ENCODE assay signal across 7 cellular contexts in the genomic region with DNA sequence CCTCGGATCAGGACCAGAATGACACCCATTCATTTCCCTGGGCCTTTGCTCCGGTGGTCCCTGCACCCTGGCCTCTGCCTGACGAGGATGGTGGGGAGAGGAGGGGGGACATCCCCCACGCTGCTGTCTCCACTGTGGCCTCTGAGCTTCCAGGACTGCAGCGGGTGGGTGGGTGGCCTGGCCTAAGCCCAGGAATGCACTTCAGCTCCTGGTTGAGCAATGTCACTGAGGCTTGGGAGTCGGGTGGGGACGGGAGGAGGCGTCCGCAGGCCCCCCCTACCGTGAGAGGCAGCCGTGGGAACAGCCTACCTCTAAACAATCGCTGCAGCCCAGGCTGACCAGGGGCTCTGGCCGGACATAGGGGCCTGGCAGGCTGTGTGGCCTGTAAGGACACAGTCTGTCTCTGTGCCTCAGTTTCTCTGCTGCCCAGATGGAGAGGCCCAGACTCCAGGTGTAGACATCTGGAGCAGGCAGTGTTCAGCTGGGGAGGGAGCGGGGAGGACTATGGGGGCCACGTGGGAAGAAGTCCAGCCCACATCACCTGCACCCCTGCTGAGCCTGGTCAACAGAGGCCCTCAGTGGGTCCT. TPM values are rescaled to one million over a fixed set of nuclear protein-coding genes. Genes with fewer than 3 reads are reported as not detected.
DNase-seq lines count a peak whose midpoint lies in the region; ATAC-seq, FAIRE-seq and TF ChIP-seq lines count a peak whose summit lies in the region.
"Not testable (repeated sequence)": the region's sequence is repeated elsewhere in the genome, so short reads cannot be mapped to it uniquely, and the experiment has no call there.

No MANE protein-coding gene starts in this region.

- not testable (repeated sequence) for H3K27me3 Mint-ChIP-seq in astrocyte (ENCODE audit: low read depth, unreplicated experiment)

- 56% methylated on average over 14 of the region's 15 CpGs for WGBS in HUES64
- 51 to 54% methylated on average over 13 to 15 of the region's 15 CpGs for WGBS in pancreas, 2 donors
- WGBS in testis, 2 donors, result 39 to 43% methylated on average over 4 to 10 of the region's 15 CpGs

- peak overlapping the region; percentile 70; the same call in 1 of the 2 replicates for H3K27ac ChIP-seq in HUES64 (ENCODE audit: low read depth, low read length)
- H3K27ac ChIP-seq in astrocyte (ENCODE audit: low read depth, low read length); fibroblast of lung (ENCODE audit: insufficient read depth, low read length); right atrium auricular region: not testable (repeated sequence)
- peak overlapping the region; percentile 73 for H3K27ac ChIP-seq in lower lobe of right lung
- H3K27ac ChIP-seq in pancreas, result peak overlapping the region in 2 of 4 donors; percentile 33 to 44
- peak overlapping the region; percentile 18 to 50 for H3K27ac ChIP-seq in testis

- H3K4me2 ChIP-seq in astrocyte (ENCODE audit: low read length); fibroblast of lung (ENCODE audit: extremely low read depth, insufficient read depth, low read length): not testable (repeated sequence)

- FAIRE-seq in astrocyte (lab: Jason Lieb, UNC); pancreas (lab: Jason Lieb, UNC): not testable (repeated sequence)

- not testable (repeated sequence) for H3K4me3 ChIP-seq in HUES64 (ENCODE audit: low read length); astrocyte (ENCODE audit: insufficient read depth, low read depth, low read length); fibroblast of lung (replicated peaks in 1 of 4; ENCODE audit: control extremely low read depth in 1 of 4, insufficient read depth in 1 of 4, low read depth in 3 of 4, low read length in 4 of 4); right atrium auricular region; lower lobe of right lung; pancreas; testis

- H3K4me1 ChIP-seq in HUES64 (ENCODE audit: insufficient read depth, low read length); astrocyte (ENCODE audit: insufficient read depth, low read length); fibroblast of lung (ENCODE audit: control insufficient read depth, extremely low read depth, insufficient read depth, low read length); pancreas: not testable (repeated sequence)
- H3K4me1 ChIP-seq in right atrium auricular region, result peaks cover 0 to 25% of the 10 kb centered on the region in 2 donors
- H3K4me1 ChIP-seq in lower lobe of right lung, result peaks cover 13% of the 10 kb centered on the region
- peaks cover 24% of the 10 kb centered on the region for H3K4me1 ChIP-seq in testis

- H4K20me1 ChIP-seq in astrocyte (ENCODE audit: insufficient read depth, low read length); fibroblast of lung (ENCODE audit: control insufficient read depth, extremely low read depth, insufficient read depth, low read length): not testable (repeated sequence)

- not testable (repeated sequence) for DNase-seq in astrocyte (ENCODE audit: low read depth)
- peak; percentile 8 to 16 for DNase-seq in fibroblast of lung (ENCODE audit: low read depth in 2 of 2)
- DNase-seq in right atrium auricular region (ENCODE audit: low spot score), result peak; percentile 62
- peak; percentile 81 for DNase-seq in lower lobe of right lung
- peak in 4 of 6 donors; percentile 11 to 42 (median 30) for DNase-seq in pancreas
- DNase-seq in testis, result peak; percentile 16

- H3K4me3 Mint-ChIP-seq in astrocyte (ENCODE audit: unreplicated experiment), result not testable (repeated sequence)

- not testable (repeated sequence) for H3K79me2 ChIP-seq in astrocyte (ENCODE audit: insufficient read depth, low read length); fibroblast of lung (ENCODE audit: control insufficient read depth, insufficient read depth, low read length)

- not testable (repeated sequence) for H3K9me3 Mint-ChIP-seq in astrocyte (ENCODE audit: unreplicated experiment)

- H3K9me3 ChIP-seq in HUES64 (ENCODE audit: insufficient read depth, low read depth, low read length); astrocyte (ENCODE audit: insufficient read depth, low read depth, low read length); fibroblast of lung (ENCODE audit: control insufficient read depth, insufficient read depth, low read depth, low read length); right atrium auricular region; lower lobe of right lung; pancreas; testis: not testable (repeated sequence)

- not testable (repeated sequence) for H2AFZ ChIP-seq in astrocyte (ENCODE audit: low read depth, low read length); fibroblast of lung (ENCODE audit: low read length)

- H3K27me3 ChIP-seq in HUES64 (ENCODE audit: insufficient read depth, low read length); astrocyte (ENCODE audit: insufficient read depth, low read length); fibroblast of lung (ENCODE audit: control insufficient read depth, insufficient read depth, low read length); right atrium auricular region; lower lobe of right lung (ENCODE audit: low read depth); pancreas; testis: not testable (repeated sequence)

- ATAC-seq in lower lobe of right lung, result peak; percentile 72 to 76
- not testable (repeated sequence) for ATAC-seq in pancreas

- intact Hi-C loops in lower lobe of right lung (cut with DNase I); pancreas (cut with DNase I); testis (cut with DNase I; ENCODE audit: low total_unique reads): not testable (repeated sequence)

- not testable (repeated sequence) for H3K36me3 ChIP-seq in HUES64 (ENCODE audit: insufficient read depth, low read length); astrocyte (ENCODE audit: insufficient read depth, low read length); fibroblast of lung (ENCODE audit: control insufficient read depth, insufficient read depth, low read length); right atrium auricular region; lower lobe of right lung; pancreas; testis (ENCODE audit: low read depth, missing control alignments)

- not testable (repeated sequence) for TF ChIP-seq CTCF in astrocyte (IDR thresholded peaks at IDR 0.05; ENCODE audit: insufficient read depth, low read depth, low read length); fibroblast of lung (conservative IDR thresholded peaks at IDR 0.05 in 1 of 2, IDR thresholded peaks at IDR 0.05 in 1 of 2; ENCODE audit: low read depth in 1 of 2, low read length in 2 of 2); right atrium auricular region (IDR thresholded peaks at IDR 0.05); lower lobe of right lung (IDR thresholded peaks at IDR 0.05); pancreas (IDR thresholded peaks at IDR 0.05); testis (IDR thresholded peaks at IDR 0.05)

- H3K36me3 Mint-ChIP-seq in astrocyte (ENCODE audit: low read depth, unreplicated experiment), result not testable (repeated sequence)

- peaks cover 24% of the 10 kb centered on the region for H3K4me1 Mint-ChIP-seq in astrocyte (ENCODE audit: low read depth, unreplicated experiment)

- not testable (repeated sequence) for H3K9ac ChIP-seq in HUES64 (ENCODE audit: low read depth, low read length); astrocyte (ENCODE audit: low read length); fibroblast of lung (ENCODE audit: insufficient read depth, low read length)

- peak overlapping the region; percentile 4 for H3K27ac Mint-ChIP-seq in astrocyte (ENCODE audit: unreplicated experiment)

- not testable (repeated sequence) for TF ChIP-seq POLR2A in testis (IDR thresholded peaks at IDR 0.05)

RNA-seq across cellular contexts. Expression of gene GGT1, which starts 28.5 kb away (rescaled TPM):
- polyA plus RNA-seq in HUES64 (2013, experiment 1 of 2), result 8.1 TPM
- 9.5 TPM for polyA plus RNA-seq in HUES64 (2013, experiment 2 of 2)
- total RNA-seq in astrocyte (2.9 and 3.1 TPM in 2 replicates), fibroblast of lung (1.3 and 2.0 TPM in 2 replicates), right atrium auricular region (1 to 10 TPM in 1 of 2 donors, under 1 TPM in 1; 0.98 to 1.7 TPM), lower lobe of right lung (65.1 TPM), pancreas (10 to 100 TPM; 23.5 to 60.1 (median 42.8) TPM), testis (10 to 100 TPM; 75.3 to 78.2 TPM)
- polyA plus RNA-seq in fibroblast of lung (0.33 and 0.37 TPM in 2 replicates), pancreas (100 to 1,000 TPM in 1 of 2 donors, 10 to 100 TPM in 1; 92.9 to 195 TPM), testis (ENCODE audit: insufficient read depth, low read depth, low replicate concordance) (23.1 TPM)
- polyA plus RNA-seq in fibroblast of lung (2012), result 0.59 TPM in 2 replicates
- polyA minus RNA-seq in fibroblast of lung (ENCODE audit: low replicate concordance), result 0.79 TPM in 1 of 2 replicates, not detected in the other

RNA-seq across cellular contexts. Expression of gene LRRC75B, which starts 38.6 kb away (rescaled TPM):
- polyA plus RNA-seq in HUES64 (2013, experiment 1 of 2), result 10.4 TPM
- polyA plus RNA-seq in HUES64 (2013, experiment 2 of 2), result 13.9 TPM
- total RNA-seq in astrocyte, result 5.1 and 6.2 TPM in 2 replicates
- total RNA-seq in fibroblast of lung, result 5.6 and 7.9 TPM in 2 replicates
- 2.8 and 2.9 TPM in 2 replicates for polyA plus RNA-seq in fibroblast of lung
- 3.5 and 4.4 TPM in 2 replicates for polyA plus RNA-seq in fibroblast of lung (2012)
- polyA minus RNA-seq in fibroblast of lung (ENCODE audit: low replicate concordance), result 1.4 and 6.2 TPM in 2 replicates
- 1 to 10 TPM; 3.0 to 7.5 TPM for total RNA-seq in right atrium auricular region
- 10.2 TPM for total RNA-seq in lower lobe of right lung
- 10 to 100 TPM in 3 of 6 donors, 1 to 10 TPM in 3; 8.3 to 20.2 (median 9.8) TPM for total RNA-seq in pancreas
- polyA plus RNA-seq in pancreas, result 100 to 1,000 TPM; 101 to 106 TPM
- total RNA-seq in testis, result 100 to 1,000 TPM; 120 to 162 TPM
- 33.0 TPM for polyA plus RNA-seq in testis (ENCODE audit: insufficient read depth, low read depth, low replicate concordance)

Comparison
In these comparisons a context has a peak if more than half of its experiments do, and no peak if none do; other contexts are left out.
1. RNA of gene LRRC75B, which starts 38.6 kb away (total RNA-seq): 120 to 162 TPM in testis; 8.3 to 20.2 TPM in pancreas, 10.2 TPM in lower lobe of right lung (single experiment), 5.6 to 7.9 TPM in fibroblast of lung, 3.0 to 7.5 TPM in right atrium auricular region and 5.1 to 6.2 TPM in astrocyte; every median in the first group is over 4 times any median in the second.